Comparison of ENCODE assay signal across 10 cellular contexts in the genomic region with DNA sequence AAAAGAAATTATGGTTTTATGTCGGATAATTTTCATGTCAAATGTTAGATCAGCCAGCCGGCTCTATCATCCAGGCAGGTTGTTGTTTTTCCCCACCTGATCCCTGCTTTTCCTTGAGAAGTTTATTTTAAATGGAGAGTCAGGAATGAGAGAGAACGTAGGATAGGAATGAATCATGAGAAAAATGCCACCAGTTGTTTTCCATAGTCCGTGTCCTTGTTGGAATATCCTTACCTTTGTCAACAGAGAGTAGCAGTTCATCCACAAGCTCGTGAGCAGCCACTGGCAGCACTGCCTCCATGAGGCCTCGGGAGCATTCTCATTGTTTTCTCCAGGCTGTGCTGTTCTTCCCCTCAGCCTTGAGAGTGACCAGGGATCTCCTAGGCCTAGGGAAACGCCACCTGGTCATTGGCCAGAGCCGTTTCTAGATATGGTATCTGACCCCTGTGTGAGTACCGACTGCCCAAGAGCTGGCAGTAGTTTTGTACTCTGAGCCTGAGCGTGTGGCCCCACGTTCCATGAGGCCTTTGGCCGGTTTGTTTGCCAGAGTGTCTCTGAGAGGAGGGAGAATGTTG.
A peak's percentile ranks its signal among the peaks of the same experiment; 100 is the strongest.
DNase-seq lines count a peak whose midpoint lies in the region; ATAC-seq, FAIRE-seq and TF ChIP-seq lines count a peak whose summit lies in the region.
"Had no signal": no experiment of that assay in that cellular context is flagged by ENCODE, and none has a peak within 500 bp of the region (broad histone marks: within the 10 kb centered on the region; RNA-seq: fewer than 3 reads in every experiment).

No MANE protein-coding gene starts in this region.

- H3K36me3 Mint-ChIP-seq in activated T-helper 2 cell treated with anti-CD3 and anti-CD28 coated beads, Interferon-gamma antibody, Interleukin-2, Interleukin-4, amounts not matched to agents 10 μg/mL and 5 μg/mL and 100 μg/mL, durations not matched to agents 14 hours and 24 hours and 36 hours (ENCODE audit: low read depth), result peaks cover 22% of the 10 kb centered on the region

- H3K27me3 ChIP-seq in BE2C, result no peaks in the 10 kb centered on the region
- H3K27me3 ChIP-seq in pancreas, result no peaks in the 10 kb centered on the region

- H3K27me3 Mint-ChIP-seq in activated T-helper 2 cell treated with anti-CD3 and anti-CD28 coated beads, Interferon-gamma antibody, Interleukin-2, Interleukin-4, amounts not matched to agents 10 μg/mL and 5 μg/mL and 100 μg/mL, durations not matched to agents 14 hours and 24 hours and 36 hours (ENCODE audit: low read depth), result no peaks in the 10 kb centered on the region

- H3K9me3 ChIP-seq in BE2C (no peaks in the 10 kb centered on the region), SK-N-MC (ENCODE audit: low read depth, low read length) (no peaks in the 10 kb centered on the region), pancreas (no peaks in the 10 kb centered on the region)

- H3K4me1 Mint-ChIP-seq in activated T-helper 2 cell treated with anti-CD3 and anti-CD28 coated beads, Interferon-gamma antibody, Interleukin-2, Interleukin-4, amounts not matched to agents 10 μg/mL and 5 μg/mL and 100 μg/mL, durations not matched to agents 14 hours and 24 hours and 36 hours (ENCODE audit: low read depth), result peaks cover under 1% of the 10 kb centered on the region

- H3K27ac ChIP-seq in SK-N-MC, result peak overlapping the region; percentile 62
- H3K27ac ChIP-seq in pancreas, result peak overlapping the region; percentile 69 to 95 (median 83)
- H3K27ac ChIP-seq: C4-2B had no signal

- H3K4me3 ChIP-seq in BE2C (ENCODE audit: low read depth, low read length) (no peak overlapping the region), SK-N-MC (peak overlapping the region; percentile 33), pancreas (no peak overlapping the region)

- no peak overlapping the region for H3K9ac ChIP-seq in SK-N-MC (ENCODE audit: insufficient read length)

- no peak overlapping the region for H3K27ac Mint-ChIP-seq in activated T-helper 2 cell treated with anti-CD3 and anti-CD28 coated beads, Interferon-gamma antibody, Interleukin-2, Interleukin-4, amounts not matched to agents 10 μg/mL and 5 μg/mL and 100 μg/mL, durations not matched to agents 14 hours and 24 hours and 36 hours

- peaks cover 60% of the 10 kb centered on the region for H3K36me3 ChIP-seq in BE2C
- H3K36me3 ChIP-seq in SK-N-MC (ENCODE audit: insufficient read depth, low read length), result peaks cover 7% of the 10 kb centered on the region; the same call in 1 of the 2 replicates
- peaks cover 0 to 8% (median 0%) of the 10 kb centered on the region in 3 donors for H3K36me3 ChIP-seq in pancreas

- no peak for FAIRE-seq in pancreas (lab: Jason Lieb, UNC)

- peak; percentile 36 to 43 for ATAC-seq in left cardiac atrium
- peak; percentile 41 to 59 (median 45) for ATAC-seq in pancreas
- ATAC-seq in HG03025 (IDR thresholded peaks at IDR 0.05; ENCODE audit: low FRiP score, unreplicated experiment), result no peak

- no peak overlapping the region for H3K4me3 Mint-ChIP-seq in activated T-helper 2 cell treated with anti-CD3 and anti-CD28 coated beads, Interferon-gamma antibody, Interleukin-2, Interleukin-4, amounts not matched to agents 10 μg/mL and 5 μg/mL and 100 μg/mL, durations not matched to agents 14 hours and 24 hours and 36 hours (ENCODE audit: low read depth)

- H3K9me3 Mint-ChIP-seq in activated T-helper 2 cell treated with anti-CD3 and anti-CD28 coated beads, Interferon-gamma antibody, Interleukin-2, Interleukin-4, amounts not matched to agents 10 μg/mL and 5 μg/mL and 100 μg/mL, durations not matched to agents 14 hours and 24 hours and 36 hours, result no peaks in the 10 kb centered on the region

- 10 to 11% methylated on average over 12 of the region's 12 CpGs for WGBS in pancreas, 2 donors

- intact Hi-C loops in left cardiac atrium (cut with DNase I) (loop anchor here in 1 of 2 donors (2.0 kb wide), 1 partner anchor 17 kb away; no protein-coding TSS in a partner anchor), pancreas (cut with DNase I) (no loop called here)
- intact Hi-C loops in activated T-helper 2 cell treated with anti-CD3 and anti-CD28 coated beads, Interferon-gamma antibody, Interleukin-2, Interleukin-4, amounts not matched to agents 10 μg/mL and 5 μg/mL and 100 μg/mL, durations not matched to agents 14 hours and 24 hours and 36 hours (cut with micrococcal nuclease), result no loop called here

- TF ChIP-seq CTCF in BE2C (IDR thresholded peaks at IDR 0.05; ENCODE audit: low read depth, low read length) (peak; percentile 27), pancreas (IDR thresholded peaks at IDR 0.05) (no peak)

- DNase-seq in BE2C (peak; percentile 36), SK-N-MC (ENCODE audit: low read depth, low spot score) (no peak), left cardiac atrium (no peak), pancreas (peak; percentile 63 to 82 (median 70)), GDM1 (lab: John Stamatoyannopoulos, UW) (no peak)
- DNase-seq in activated T-helper 2 cell treated with anti-CD3 and anti-CD28 coated beads, Interferon-gamma antibody, Interleukin-2, Interleukin-4, amounts not matched to agents 10 μg/mL and 5 μg/mL and 100 μg/mL, durations not matched to agents 14 hours and 24 hours and 36 hours (ENCODE audit: low spot score), result no peak
- no peak for DNase-seq in activated CD8-positive, alpha-beta memory T cell treated with anti-CD3 and anti-CD28 coated beads, Interleukin-2, amount 50 U/mL, for 4 hours
- DNase-seq: NCI-H2107 had no signal

- H3K4me1 ChIP-seq in BE2C (peaks cover 63% of the 10 kb centered on the region), pancreas (peaks cover 76 to 91% (median 90%) of the 10 kb centered on the region in 3 donors)

Comparison
In these comparisons a context has a peak if more than half of its experiments do, and no peak if none do; other contexts are left out.
1. DNase-seq: peak in BE2C (single experiment) and pancreas (6 of 6); none in SK-N-MC (single experiment), left cardiac atrium (single experiment), GDM1 (single experiment), activated T-helper 2 cell treated with anti-CD3 and anti-CD28 coated beads, Interferon-gamma antibody, Interleukin-2, Interleukin-4, amounts not matched to agents 10 μg/mL and 5 μg/mL and 100 μg/mL, durations not matched to agents 14 hours and 24 hours and 36 hours (single experiment) and activated CD8-positive, alpha-beta memory T cell treated with anti-CD3 and anti-CD28 coated beads, Interleukin-2, amount 50 U/mL, for 4 hours (single experiment).